11 cellular contexts compared by ENCODE assay signal in genomic region chr4:6272863-6273660, GRCh38. TPM values are rescaled to one million over a fixed set of nuclear protein-coding genes. Genes with fewer than 3 reads are reported as not detected.
DNase-seq lines count a peak whose midpoint lies in the region; ATAC-seq and TF ChIP-seq lines count a peak whose summit lies in the region.
"Had no signal": no experiment of that assay in that cellular context is flagged by ENCODE, and none has a peak within 500 bp of the region (broad histone marks: within the 10 kb centered on the region; RNA-seq: fewer than 3 reads in every experiment).

No MANE protein-coding gene starts in this region.

- H3K79me2 ChIP-seq in fibroblast of lung (ENCODE audit: control insufficient read depth, insufficient read depth, low read length): peaks cover 2% of the 10 kb centered on the region

- H3K4me1 ChIP-seq in RWPE2 (ENCODE audit: insufficient read depth, poor library complexity, severe bottlenecking) (peaks cover 11% of the 10 kb centered on the region), fibroblast of lung (ENCODE audit: control insufficient read depth, extremely low read depth, insufficient read depth, low read length) (peaks cover 34% of the 10 kb centered on the region)

- H3K36me3 ChIP-seq in RWPE2 (ENCODE audit: low read depth) (no peaks in the 10 kb centered on the region), fibroblast of lung (ENCODE audit: control insufficient read depth, insufficient read depth, low read length) (peaks cover 1% of the 10 kb centered on the region)

- DNase-seq in Caki2 (ENCODE audit: low read depth) (peak; percentile 73), RWPE2 (ENCODE audit: low spot score) (no peak), fibroblast of lung (ENCODE audit: low read depth in 2 of 2) (peak; percentile 65 to 90), renal cortical epithelial cell (ENCODE audit: low read depth) (peak; percentile 83), GF-D8 (lab: John Stamatoyannopoulos, UW) (no peak), NOMO-1 treated with dmso at 0.1 percent for 144 hours (lab: John Stamatoyannopoulos, UW; ENCODE audit: unreplicated experiment) (no peak)
- DNase-seq: activated CD4-positive, alpha-beta T cell treated with anti-CD3 and anti-CD28 coated beads, Interleukin-2, amount 10 ng/mL, durations not matched to agents 24 days and 14 days; NCI-H2081 treated with DMSO at 0.1 percent for 48 hours; stimulated activated CD4-positive, alpha-beta T cell treated with anti-CD3 and anti-CD28 coated beads, Interleukin-1b, Interleukin-23, amount 100 ng/mL, for 48 hours had no signal

- no peaks in the 10 kb centered on the region for H4K20me1 ChIP-seq in fibroblast of lung (ENCODE audit: control insufficient read depth, extremely low read depth, insufficient read depth, low read length)

- no peak overlapping the region for H3K9ac ChIP-seq in fibroblast of lung (ENCODE audit: insufficient read depth, low read length)

- no peak overlapping the region for H2AFZ ChIP-seq in fibroblast of lung (ENCODE audit: low read length)

- H3K9me3 ChIP-seq in RWPE2 (ENCODE audit: severe bottlenecking) (no peaks in the 10 kb centered on the region), fibroblast of lung (ENCODE audit: control insufficient read depth, insufficient read depth, low read depth, low read length) (no peaks in the 10 kb centered on the region)

- H3K27me3 ChIP-seq in RWPE2 (ENCODE audit: insufficient read depth, poor library complexity, severe bottlenecking) (no peaks in the 10 kb centered on the region), fibroblast of lung (ENCODE audit: control insufficient read depth, insufficient read depth, low read length) (peaks cover under 1% of the 10 kb centered on the region)

- ATAC-seq in RWPE2 (ENCODE audit: low read depth): peak; percentile 55
- no peak for ATAC-seq in GM21786 (IDR thresholded peaks at IDR 0.05; ENCODE audit: unreplicated experiment)
- no peak for ATAC-seq in GM18909 (IDR thresholded peaks at IDR 0.05; ENCODE audit: poor library complexity, unreplicated experiment)

- H3K27ac ChIP-seq in RWPE2 (ENCODE audit: poor library complexity, severe bottlenecking) (no peak overlapping the region), fibroblast of lung (ENCODE audit: insufficient read depth, low read length) (peak overlapping the region; percentile 66)

- in situ Hi-C loops in Caki2 (cut with HindIII; ENCODE audit: low pct_unique_long_range_greater_than_20kb, low sequenced_read_pairs): no loop called here

- H3K4me2 ChIP-seq in fibroblast of lung (ENCODE audit: extremely low read depth, insufficient read depth, low read length): peak overlapping the region; percentile 64

- TF ChIP-seq CTCF in RWPE2 (IDR thresholded peaks at IDR 0.05; ENCODE audit: poor library complexity, severe bottlenecking) (no peak), fibroblast of lung (conservative IDR thresholded peaks at IDR 0.05 in 1 of 2, IDR thresholded peaks at IDR 0.05 in 1 of 2; ENCODE audit: low read depth in 1 of 2, low read length in 2 of 2) (no peak)

- H3K4me3 ChIP-seq in RWPE2 (ENCODE audit: severe bottlenecking): no peak overlapping the region
- H3K4me3 ChIP-seq in fibroblast of lung (replicated peaks in 1 of 4; ENCODE audit: control extremely low read depth in 1 of 4, insufficient read depth in 1 of 4, low read depth in 3 of 4, low read length in 4 of 4): no peak overlapping the region

RNA-seq across cellular contexts. Expression of gene WFS1, which starts 3.4 kb away (rescaled TPM):
- 9.8 and 11.9 TPM in 2 replicates for total RNA-seq in Caki2 (2014; rRNA removed; shearing (Covaris generic); ENCODE audit: low replicate concordance)
- 18.5 and 37.5 TPM in 2 replicates for total RNA-seq in fibroblast of lung
- polyA plus RNA-seq in fibroblast of lung: 25.7 and 27.2 TPM in 2 replicates
- 40.7 and 42.9 TPM in 2 replicates for polyA plus RNA-seq in fibroblast of lung (2012)
- 205 and 277 TPM in 2 replicates for polyA minus RNA-seq in fibroblast of lung (ENCODE audit: low replicate concordance)
- 8.7 and 23.5 TPM in 2 replicates for total RNA-seq in renal cortical epithelial cell

Comparison
In these comparisons a context has a peak if more than half of its experiments do, and no peak if none do; other contexts are left out.
1. DNase-seq: peak in Caki2 (single experiment), fibroblast of lung (2 of 2) and renal cortical epithelial cell (single experiment); none in RWPE2 (single experiment), GF-D8 (single experiment) and NOMO-1 treated with dmso at 0.1 percent for 144 hours (single experiment).